In the genomic region with DNA sequence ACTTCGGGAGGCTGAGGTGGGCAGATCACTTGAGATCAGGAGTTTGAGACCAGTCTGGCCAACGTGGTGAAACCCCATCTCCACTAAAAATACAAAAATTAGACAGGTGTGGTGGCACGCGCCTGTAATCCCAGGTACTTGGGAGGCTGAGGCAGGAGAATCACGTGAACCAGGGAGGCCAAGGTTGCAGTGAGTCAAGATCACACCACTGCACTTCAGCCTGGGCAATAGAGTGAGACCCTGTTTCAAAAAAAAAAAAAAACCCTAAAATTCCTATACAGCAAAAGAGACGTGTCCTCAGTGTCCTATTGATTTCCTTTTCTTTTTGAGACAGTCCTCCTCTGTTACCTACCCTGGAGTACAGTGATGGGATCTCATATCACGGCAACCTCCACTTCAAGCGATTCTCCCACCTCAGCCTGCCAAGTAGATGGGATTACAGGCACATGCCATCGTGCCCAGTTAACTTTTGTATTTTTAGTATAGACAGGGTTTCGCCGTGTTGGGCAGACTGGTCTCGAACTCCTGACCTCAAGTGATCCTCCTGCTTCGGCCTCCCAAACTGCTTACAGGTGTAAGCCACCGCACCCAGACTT, we compare ENCODE assay signal across 7 cellular contexts. TPM values are rescaled to one million over a fixed set of nuclear protein-coding genes. Genes with fewer than 3 reads are reported as not detected.
DNase-seq lines count a peak whose midpoint lies in the region; ATAC-seq, FAIRE-seq and TF ChIP-seq lines count a peak whose summit lies in the region.
"Not testable (repeated sequence)": the region's sequence is repeated elsewhere in the genome, so short reads cannot be mapped to it uniquely, and the experiment has no call there.

No MANE protein-coding gene starts in this region.

- not testable (repeated sequence) for H2BK5ac ChIP-seq in neuronal stem cell (ENCODE audit: low read length)

- not testable (repeated sequence) for H3K4me1 Mint-ChIP-seq in T-helper 17 cell; progenitor cell of endocrine pancreas (ENCODE audit: low read depth)

- not testable (repeated sequence) for H3K18ac ChIP-seq in neuronal stem cell (ENCODE audit: low read length)

- not testable (repeated sequence) for TF ChIP-seq CTCF in HEK293 (tag by site-specific recombination; IDR thresholded peaks at IDR 0.05); K562 (IDR thresholded peaks at IDR 0.05 in 2 of 3, conservative IDR thresholded peaks at IDR 0.05 in 1 of 3; ENCODE audit: insufficient read depth in 2 of 3, low read depth in 1 of 3, low read length in 3 of 3); HepG2 (CRISPR knock-in tag; IDR thresholded peaks at IDR 0.05); progenitor cell of endocrine pancreas (IDR thresholded peaks at IDR 0.05; ENCODE audit: unreplicated experiment)

- CTCF ChIA-PET in HEK293 (lab: Yijun Ruan, JAX) (interaction anchor here (0.6 kb wide), 1 partner anchor 27 kb away, joined by 3 read pairs; no protein-coding TSS in a partner anchor), K562 (lab: Yijun Ruan, JAX; ENCODE audit: low intra/inter-chr PET ratio) (interaction anchor here (0.6 kb wide), 1 partner anchor 127 kb away, joined by 3 read pairs; no protein-coding TSS in a partner anchor)
- CTCF ChIA-PET in HepG2 (lab: Yijun Ruan, JAX; ENCODE audit: low intra/inter-chr PET ratio, low total read pairs): not testable (repeated sequence)

- not testable (repeated sequence) for H3K4ac ChIP-seq in neuronal stem cell (ENCODE audit: low read length)

- not testable (repeated sequence) for H3K9me1 ChIP-seq in K562 (ENCODE audit: control insufficient read depth, insufficient read depth, low read length)

- not testable (repeated sequence) for H2AK5ac ChIP-seq in neuronal stem cell (ENCODE audit: low read depth, low read length)

- not testable (repeated sequence) for TF ChIP-seq POLR2A in K562 (conservative IDR thresholded peaks at IDR 0.05); HepG2 (IDR thresholded peaks at IDR 0.05; ENCODE audit: insufficient read depth in 1 of 2, low read depth in 2 of 2, low read length in 2 of 2)

- H4K20me1 ChIP-seq in K562 (replicated peaks; ENCODE audit: control insufficient read depth, insufficient read depth, low read length); HepG2 (ENCODE audit: insufficient read depth, low read length): not testable (repeated sequence)

- not testable (repeated sequence) for H2BK15ac ChIP-seq in neuronal stem cell (ENCODE audit: low read length)

- not testable (repeated sequence) for H3K4me1 ChIP-seq in HEK293 (ENCODE audit: control insufficient read depth, insufficient read depth, low read length); HepG2 (ENCODE audit: insufficient read depth, low read length); neuronal stem cell (ENCODE audit: control insufficient read depth in 2 of 2, insufficient read depth in 1 of 2, low read depth in 1 of 2, low read length in 2 of 2)
- H3K4me1 ChIP-seq in K562 (replicated peaks in 1 of 2; ENCODE audit: control insufficient read depth in 2 of 2, insufficient read depth in 2 of 2, low read length in 2 of 2): peaks cover 16 to 21% of the 10 kb centered on the region in 2 experiments

- H2AFZ ChIP-seq in K562 (ENCODE audit: low read depth, low read length); HepG2 (ENCODE audit: low read length); neuronal stem cell (ENCODE audit: low read length): not testable (repeated sequence)

- not testable (repeated sequence) for H3K23ac ChIP-seq in neuronal stem cell (ENCODE audit: low read depth, low read length, poor library complexity)

- intact Hi-C loops in K562 (cut with micrococcal nuclease); HepG2 (cut with micrococcal nuclease; ENCODE audit: unreplicated experiment): not testable (repeated sequence)

- H3K9me3 Mint-ChIP-seq in progenitor cell of endocrine pancreas (ENCODE audit: low read depth): not testable (repeated sequence)

- not testable (repeated sequence) for H3K9me3 ChIP-seq in HEK293 (ENCODE audit: control insufficient read depth, insufficient read depth, low read depth, low read length); T-helper 17 cell (ENCODE audit: control insufficient read depth, low read length, poor library complexity, severe bottlenecking); K562 (replicated peaks; ENCODE audit: control insufficient read depth, insufficient read depth, low read depth, low read length); HepG2 (ENCODE audit: low read length); neuronal stem cell (replicated peaks in 1 of 2; ENCODE audit: control insufficient read depth in 2 of 2, insufficient read depth in 1 of 2, low read depth in 1 of 2, low read length in 2 of 2)

- H3K27ac Mint-ChIP-seq in T-helper 17 cell (peak overlapping the region; percentile 62), progenitor cell of endocrine pancreas (peak overlapping the region; percentile 69)

- H4K91ac ChIP-seq in neuronal stem cell (ENCODE audit: low read depth, low read length, poor library complexity): not testable (repeated sequence)

- not testable (repeated sequence) for H2BK120ac ChIP-seq in neuronal stem cell (ENCODE audit: low read depth, low read length)

- H3K36me3 Mint-ChIP-seq in T-helper 17 cell (ENCODE audit: low read depth); progenitor cell of endocrine pancreas (ENCODE audit: insufficient read depth): not testable (repeated sequence)

- BruUV-seq in K562 (replicated peaks; lab: Mats Ljungman, UMichigan); HepG2 (replicated peaks; lab: Mats Ljungman, UMichigan): not testable (repeated sequence)

- 94% methylated on average over 14 of the region's 14 CpGs for WGBS in K562 (ENCODE audit: insufficient coverage, low coverage, missing lambda C conversion rate)
- WGBS in HepG2 (ENCODE audit: low lambda C conversion rate): 95% methylated on average over 14 of the region's 14 CpGs
- no CpG with 5 or more reads among the region's 14 CpGs for WGBS in neuronal stem cell (ENCODE audit: extremely low coverage in 2 of 2, insufficient read length in 2 of 2, insufficient replicate concordance in 1 of 2), 2 donors

- H3K79me2 ChIP-seq in K562 (ENCODE audit: control insufficient read depth, insufficient read depth, low read length): peaks cover 92% of the 10 kb centered on the region
- peaks cover 27% of the 10 kb centered on the region for H3K79me2 ChIP-seq in HepG2 (ENCODE audit: insufficient read depth, low read length)

- not testable (repeated sequence) for H3K4me3 ChIP-seq in HEK293 (ENCODE audit: low read depth, low read length); K562; HepG2 (replicated peaks in 1 of 3; ENCODE audit: insufficient read depth in 1 of 3, low read depth in 2 of 3, low read length in 3 of 3); neuronal stem cell (ENCODE audit: low read length in 2 of 2)

- not testable (repeated sequence) for H3K27me3 Mint-ChIP-seq in T-helper 17 cell, progenitor cell of endocrine pancreas

- POLR2A ChIA-PET in HEK293 (lab: Yijun Ruan, JAX); HepG2 (lab: Yijun Ruan, JAX): not testable (repeated sequence)
- POLR2A ChIA-PET in K562 (lab: Yijun Ruan, JAX): interaction anchor here (1.0 kb wide), 1 partner anchor 14 kb away, joined by 3 read pairs; no protein-coding TSS in a partner anchor

- DNase-seq in T-helper 17 cell; K562 (ENCODE audit: extremely low read depth in 1 of 4, low spot score in 3 of 4); HepG2 (ENCODE audit: low spot score); neuronal stem cell (ENCODE audit: low spot score); progenitor cell of endocrine pancreas (ENCODE audit: low spot score, unreplicated experiment): not testable (repeated sequence)
- DNase-seq in islet precursor cell: peak; percentile 48

- H4K8ac ChIP-seq in neuronal stem cell (ENCODE audit: low read depth, low read length): peak overlapping the region; percentile 43

- not testable (repeated sequence) for H3K27ac ChIP-seq in HEK293 (ENCODE audit: extremely low read depth, low read depth, low read length); K562 (ENCODE audit: extremely low read depth, low read depth, low read length); HepG2 (ENCODE audit: extremely low read length, insufficient read depth, low read length); neuronal stem cell (replicated peaks; ENCODE audit: low read length)

- H3K79me1 ChIP-seq in neuronal stem cell (ENCODE audit: low read depth, low read length): not testable (repeated sequence)

- not testable (repeated sequence) for H3K36me3 ChIP-seq in HEK293 (ENCODE audit: control insufficient read depth in 2 of 2, insufficient read depth in 1 of 2, low read length in 2 of 2); HepG2 (replicated peaks in 1 of 2; ENCODE audit: control insufficient read depth in 1 of 2, insufficient read depth in 2 of 2, low read length in 2 of 2)
- H3K36me3 ChIP-seq in K562 (ENCODE audit: control insufficient read depth, insufficient read depth, low read length) (peaks cover 43% of the 10 kb centered on the region), neuronal stem cell (replicated peaks in 1 of 2; ENCODE audit: control insufficient read depth in 2 of 2, insufficient read depth in 2 of 2, low read length in 2 of 2) (peaks cover 2 to 14% of the 10 kb centered on the region in 2 donors)

- not testable (repeated sequence) for FAIRE-seq in K562 (lab: Jason Lieb, UNC); HepG2 (lab: Jason Lieb, UNC)

- not testable (repeated sequence) for H3K9ac ChIP-seq in K562 (ENCODE audit: insufficient read depth in 1 of 2, low read depth in 2 of 2, low read length in 2 of 2); HepG2 (ENCODE audit: insufficient read depth, low read depth, low read length); neuronal stem cell (ENCODE audit: low read depth, low read length, poor library complexity)

- not testable (repeated sequence) for H3K14ac ChIP-seq in neuronal stem cell (ENCODE audit: low read length)

- not testable (repeated sequence) for H3K4me2 ChIP-seq in K562 (ENCODE audit: insufficient read depth, low read length); HepG2 (ENCODE audit: low read depth, low read length); neuronal stem cell (ENCODE audit: insufficient read depth, low read length, poor library complexity, severe bottlenecking)

- in situ Hi-C loops in K562 (cut with MboI); HepG2 (cut with HindIII; ENCODE audit: extremely low pct_ligation_motif_present, low pct_unique_long_range_greater_than_20kb): not testable (repeated sequence)

- TF ChIP-seq RAD21 in K562 (CRISPR knock-in tag; conservative IDR thresholded peaks at IDR 0.05 in 1 of 2, IDR thresholded peaks at IDR 0.05 in 1 of 2); HepG2 (CRISPR knock-in tag; IDR thresholded peaks at IDR 0.05): not testable (repeated sequence)

- H3K4me3 Mint-ChIP-seq in T-helper 17 cell; progenitor cell of endocrine pancreas (ENCODE audit: low read depth): not testable (repeated sequence)

- ATAC-seq in T-helper 17 cell, K562, HepG2: not testable (repeated sequence)

- not testable (repeated sequence) for H2BK12ac ChIP-seq in neuronal stem cell (ENCODE audit: low read length)

- not testable (repeated sequence) for H3K27me3 ChIP-seq in K562 (ENCODE audit: control insufficient read depth in 2 of 2, insufficient read depth in 2 of 2, low read length in 2 of 2); HepG2 (ENCODE audit: control insufficient read depth in 1 of 2, insufficient read depth in 2 of 2, low read length in 2 of 2); neuronal stem cell (ENCODE audit: control insufficient read depth in 3 of 3, insufficient read depth in 3 of 3, low read depth in 1 of 3, low read length in 3 of 3)

- TF ChIP-seq EP300 in K562 (IDR thresholded peaks at IDR 0.05; ENCODE audit: low read length); HepG2 (IDR thresholded peaks at IDR 0.05; ENCODE audit: low read depth in 2 of 2, low read length in 2 of 2); HepG2 (CRISPR knock-in tag; IDR thresholded peaks at IDR 0.05; ENCODE audit: borderline replicate concordance): not testable (repeated sequence)

RNA-seq across cellular contexts. Expression of gene FAM222B, which starts 47.6 kb away (rescaled TPM):
- total RNA-seq in T-helper 17 cell (10 to 100 TPM; 18.3 to 22.6 TPM), K562 (2014; rRNA removed) (7.4 and 14.0 TPM in 2 replicates), K562 (2014; rRNA removed; fragmentation: Illumina TruSeq; extraction: Trizol) (7.5 and 8.5 TPM in 2 replicates), K562 (2015; rRNA removed; fragmentation: Illumina TruSeq; extraction: Trizol) (8.5 TPM in 2 replicates), K562 (2021) (31.1 and 32.9 TPM in 2 replicates), HepG2 (2016; rRNA removed; fragmentation: Illumina TruSeq; extraction: Trizol) (3.5 and 4.7 TPM in 2 replicates), progenitor cell of endocrine pancreas (48.9 and 58.7 TPM in 2 replicates)
- 115 and 118 TPM in 2 replicates for total RNA-seq in K562 (2011; cell fraction: chromatin; rRNA removed; ENCODE audit: low replicate concordance)
- 34.0 and 45.9 TPM in 2 replicates for total RNA-seq in K562 (2011; cell fraction: nucleolus; rRNA removed)
- 86.2 and 134 TPM in 2 replicates for total RNA-seq in K562 (2011; cell fraction: nucleoplasm; rRNA removed)
- polyA plus RNA-seq in K562 (2011; rRNA removed) (7.3 and 8.3 TPM in 2 replicates), K562 (2014; fragmentation: Illumina TruSeq; extraction: Trizol) (34.5 and 34.6 TPM in 2 replicates), K562 (2014; fragmentation: Nextera tagmentation; extraction: Ambion mirVana) (1 to 10 TPM; 4.0 to 6.7 TPM), K562 (2014; rRNA removed) (10.9 TPM in 2 replicates), HepG2 (2011; rRNA removed) (7.3 TPM in 2 replicates)
- 11.9 and 18.3 TPM in 2 replicates for polyA plus RNA-seq in K562 (2011; cell fraction: cytosol; rRNA removed)
- polyA plus RNA-seq in K562 (2011; cell fraction: nucleus; rRNA removed): 10.0 and 18.6 TPM in 2 replicates
- 21.1 and 26.3 TPM in 2 replicates for polyA plus RNA-seq in K562 (2012)
- 17.9 and 18.4 TPM in 2 replicates for polyA minus RNA-seq in K562 (2011; rRNA and poly(A)+ RNA removed)
- 20.8 and 24.7 TPM in 2 replicates for polyA minus RNA-seq in K562 (2011; cell fraction: cytosol; rRNA and poly(A)+ RNA removed)
- 7.1 and 7.9 TPM in 2 replicates for polyA minus RNA-seq in K562 (2011; cell fraction: nucleus; rRNA and poly(A)+ RNA removed)
- total RNA-seq in HepG2 (2016; cell fraction: cytosol; rRNA removed; fragmentation: Illumina TruSeq; extraction: Trizol; ENCODE audit: low read depth): 1.7 and 2.5 TPM in 2 replicates
- total RNA-seq in HepG2 (2016; cell fraction: insoluble cytoplasmic fraction; rRNA removed; fragmentation: Illumina TruSeq; extraction: Trizol): 2.9 and 3.4 TPM in 2 replicates
- 7.9 and 9.0 TPM in 2 replicates for total RNA-seq in HepG2 (2016; cell fraction: membrane; rRNA removed; fragmentation: Illumina TruSeq; extraction: Trizol)
- 2.9 and 4.4 TPM in 2 replicates for total RNA-seq in HepG2 (2016; cell fraction: nucleus; rRNA removed; fragmentation: Illumina TruSeq; extraction: Trizol)
- polyA plus RNA-seq in HepG2 (2011; cell fraction: cytosol; rRNA removed): 8.0 and 8.4 TPM in 2 replicates
- polyA plus RNA-seq in HepG2 (2011; cell fraction: nucleus; rRNA removed): 11.3 and 13.9 TPM in 2 replicates
- polyA plus RNA-seq in HepG2 (2012): 9.8 and 13.0 TPM in 2 replicates
- polyA plus RNA-seq in HepG2 (2016; cell fraction: cytosol; fragmentation: Illumina TruSeq; extraction: Trizol; ENCODE audit: low read depth): 4.0 and 4.6 TPM in 2 replicates
- polyA plus RNA-seq in HepG2 (2016; cell fraction: insoluble cytoplasmic fraction; fragmentation: Illumina TruSeq; extraction: Trizol; ENCODE audit: low read depth): 9.3 and 13.6 TPM in 2 replicates
- polyA plus RNA-seq in HepG2 (2016; cell fraction: membrane; fragmentation: Illumina TruSeq; extraction: Trizol; ENCODE audit: low read depth): 14.0 and 18.6 TPM in 2 replicates
- 10.1 and 11.0 TPM in 2 replicates for polyA plus RNA-seq in HepG2 (2016; cell fraction: nucleus; fragmentation: Illumina TruSeq; extraction: Trizol; ENCODE audit: insufficient read depth, low read depth)
- 14.1 and 27.8 TPM in 2 replicates for polyA minus RNA-seq in HepG2 (2011; rRNA and poly(A)+ RNA removed; ENCODE audit: low replicate concordance)
- polyA minus RNA-seq in HepG2 (2011; cell fraction: cytosol; rRNA and poly(A)+ RNA removed): 12.3 and 12.7 TPM in 2 replicates
- polyA minus RNA-seq in HepG2 (2011; cell fraction: nucleus; rRNA and poly(A)+ RNA removed): 12.6 and 12.8 TPM in 2 replicates
- polyA plus RNA-seq in neuronal stem cell (2013, experiment 1 of 2): 38.0 TPM
- polyA plus RNA-seq in neuronal stem cell (2013, experiment 2 of 2): 37.2 TPM

RNA-seq across cellular contexts. Expression of gene TRAF4, which starts 51.1 kb away (rescaled TPM):
- total RNA-seq in T-helper 17 cell (100 to 1,000 TPM; 326 to 362 TPM), K562 (2014; rRNA removed) (75.4 and 112 TPM in 2 replicates), K562 (2014; rRNA removed; fragmentation: Illumina TruSeq; extraction: Trizol) (23.6 and 32.0 TPM in 2 replicates), K562 (2015; rRNA removed; fragmentation: Illumina TruSeq; extraction: Trizol) (45.6 and 52.6 TPM in 2 replicates), K562 (2021) (147 and 156 TPM in 2 replicates), HepG2 (2016; rRNA removed; fragmentation: Illumina TruSeq; extraction: Trizol) (56.6 and 89.9 TPM in 2 replicates), progenitor cell of endocrine pancreas (254 and 260 TPM in 2 replicates)
- 164 and 626 TPM in 2 replicates for total RNA-seq in K562 (2011; cell fraction: chromatin; rRNA removed; ENCODE audit: low replicate concordance)
- total RNA-seq in K562 (2011; cell fraction: nucleolus; rRNA removed): 558 and 573 TPM in 2 replicates
- 242 and 260 TPM in 2 replicates for total RNA-seq in K562 (2011; cell fraction: nucleoplasm; rRNA removed)
- polyA plus RNA-seq in K562 (2011; rRNA removed) (72.4 and 96.6 TPM in 2 replicates), K562 (2014; fragmentation: Illumina TruSeq; extraction: Trizol) (85.4 and 87.7 TPM in 2 replicates), K562 (2014; fragmentation: Nextera tagmentation; extraction: Ambion mirVana) (1 to 10 TPM; 2.4 to 5.0 TPM), K562 (2014; rRNA removed) (108 and 121 TPM in 2 replicates), HepG2 (2011; rRNA removed) (86.0 and 108 TPM in 2 replicates)
- polyA plus RNA-seq in K562 (2011; cell fraction: cytosol; rRNA removed): 87.1 and 180 TPM in 2 replicates
- 335 and 714 TPM in 2 replicates for polyA plus RNA-seq in K562 (2011; cell fraction: nucleus; rRNA removed)
- 70.3 and 95.8 TPM in 2 replicates for polyA plus RNA-seq in K562 (2012)
- polyA minus RNA-seq in K562 (2011; rRNA and poly(A)+ RNA removed): 26.9 and 43.6 TPM in 2 replicates
- 67.1 and 85.3 TPM in 2 replicates for polyA minus RNA-seq in K562 (2011; cell fraction: cytosol; rRNA and poly(A)+ RNA removed)
- polyA minus RNA-seq in K562 (2011; cell fraction: nucleus; rRNA and poly(A)+ RNA removed): 145 and 253 TPM in 2 replicates
- total RNA-seq in HepG2 (2016; cell fraction: cytosol; rRNA removed; fragmentation: Illumina TruSeq; extraction: Trizol; ENCODE audit: low read depth): 106 and 119 TPM in 2 replicates
- 49.2 and 95.4 TPM in 2 replicates for total RNA-seq in HepG2 (2016; cell fraction: insoluble cytoplasmic fraction; rRNA removed; fragmentation: Illumina TruSeq; extraction: Trizol)
- 159 and 170 TPM in 2 replicates for total RNA-seq in HepG2 (2016; cell fraction: membrane; rRNA removed; fragmentation: Illumina TruSeq; extraction: Trizol)
- 106 and 121 TPM in 2 replicates for total RNA-seq in HepG2 (2016; cell fraction: nucleus; rRNA removed; fragmentation: Illumina TruSeq; extraction: Trizol)
- polyA plus RNA-seq in HepG2 (2011; cell fraction: cytosol; rRNA removed): 63.5 and 85.7 TPM in 2 replicates
- polyA plus RNA-seq in HepG2 (2011; cell fraction: nucleus; rRNA removed): 436 and 553 TPM in 2 replicates
- polyA plus RNA-seq in HepG2 (2012): 35.8 and 50.8 TPM in 2 replicates
- polyA plus RNA-seq in HepG2 (2016; cell fraction: cytosol; fragmentation: Illumina TruSeq; extraction: Trizol; ENCODE audit: low read depth): 89.5 and 97.9 TPM in 2 replicates
- 56.9 and 70.9 TPM in 2 replicates for polyA plus RNA-seq in HepG2 (2016; cell fraction: insoluble cytoplasmic fraction; fragmentation: Illumina TruSeq; extraction: Trizol; ENCODE audit: low read depth)
- polyA plus RNA-seq in HepG2 (2016; cell fraction: membrane; fragmentation: Illumina TruSeq; extraction: Trizol; ENCODE audit: low read depth): 144 TPM in 2 replicates
- 269 and 270 TPM in 2 replicates for polyA plus RNA-seq in HepG2 (2016; cell fraction: nucleus; fragmentation: Illumina TruSeq; extraction: Trizol; ENCODE audit: insufficient read depth, low read depth)
- 250 and 264 TPM in 2 replicates for polyA minus RNA-seq in HepG2 (2011; rRNA and poly(A)+ RNA removed; ENCODE audit: low replicate concordance)
- polyA minus RNA-seq in HepG2 (2011; cell fraction: cytosol; rRNA and poly(A)+ RNA removed): 43.5 and 58.9 TPM in 2 replicates
- 197 TPM in 2 replicates for polyA minus RNA-seq in HepG2 (2011; cell fraction: nucleus; rRNA and poly(A)+ RNA removed)
- 107 TPM for polyA plus RNA-seq in neuronal stem cell (2013, experiment 1 of 2)
- 106 TPM for polyA plus RNA-seq in neuronal stem cell (2013, experiment 2 of 2)

RNA-seq across cellular contexts. Expression of gene ERAL1, which starts 59.9 kb away (rescaled TPM):
- total RNA-seq in T-helper 17 cell: 10 to 100 TPM; 19.0 to 20.5 TPM
- total RNA-seq in K562 (2011; cell fraction: chromatin; rRNA removed; ENCODE audit: low replicate concordance): 47.5 and 136 TPM in 2 replicates
- 90.7 and 91.3 TPM in 2 replicates for total RNA-seq in K562 (2011; cell fraction: nucleolus; rRNA removed)
- 66.9 and 68.4 TPM in 2 replicates for total RNA-seq in K562 (2011; cell fraction: nucleoplasm; rRNA removed)
- 65.2 and 82.2 TPM in 2 replicates for total RNA-seq in K562 (2014; rRNA removed)
- total RNA-seq in K562 (2014; rRNA removed; fragmentation: Illumina TruSeq; extraction: Trizol): 35.9 and 37.5 TPM in 2 replicates
- total RNA-seq in K562 (2015; rRNA removed; fragmentation: Illumina TruSeq; extraction: Trizol): 42.2 and 44.8 TPM in 2 replicates
- 97.5 and 98.3 TPM in 2 replicates for total RNA-seq in K562 (2021)
- polyA plus RNA-seq in K562 (2011; rRNA removed): 123 and 132 TPM in 2 replicates
- 145 and 255 TPM in 2 replicates for polyA plus RNA-seq in K562 (2011; cell fraction: cytosol; rRNA removed)
- 106 and 137 TPM in 2 replicates for polyA plus RNA-seq in K562 (2011; cell fraction: nucleus; rRNA removed)
- polyA plus RNA-seq in K562 (2012): 90.4 and 103 TPM in 2 replicates
- 143 and 149 TPM in 2 replicates for polyA plus RNA-seq in K562 (2014; fragmentation: Illumina TruSeq; extraction: Trizol)
- 100 to 1,000 TPM; 306 to 351 TPM for polyA plus RNA-seq in K562 (2014; fragmentation: Nextera tagmentation; extraction: Ambion mirVana)
- polyA plus RNA-seq in K562 (2014; rRNA removed): 106 and 135 TPM in 2 replicates
- 74.6 and 135 TPM in 2 replicates for polyA minus RNA-seq in K562 (2011; rRNA and poly(A)+ RNA removed)
- polyA minus RNA-seq in K562 (2011; cell fraction: cytosol; rRNA and poly(A)+ RNA removed): 72.4 and 111 TPM in 2 replicates
- polyA minus RNA-seq in K562 (2011; cell fraction: nucleus; rRNA and poly(A)+ RNA removed): 45.1 and 67.7 TPM in 2 replicates
- total RNA-seq in HepG2 (2016; rRNA removed; fragmentation: Illumina TruSeq; extraction: Trizol): 46.9 and 50.7 TPM in 2 replicates
- total RNA-seq in HepG2 (2016; cell fraction: cytosol; rRNA removed; fragmentation: Illumina TruSeq; extraction: Trizol; ENCODE audit: low read depth): 8.5 and 10.0 TPM in 2 replicates
- total RNA-seq in HepG2 (2016; cell fraction: insoluble cytoplasmic fraction; rRNA removed; fragmentation: Illumina TruSeq; extraction: Trizol): 48.8 and 50.6 TPM in 2 replicates
- 17.1 and 19.7 TPM in 2 replicates for total RNA-seq in HepG2 (2016; cell fraction: membrane; rRNA removed; fragmentation: Illumina TruSeq; extraction: Trizol)
- total RNA-seq in HepG2 (2016; cell fraction: nucleus; rRNA removed; fragmentation: Illumina TruSeq; extraction: Trizol): 28.7 and 36.3 TPM in 2 replicates
- 72.2 and 73.5 TPM in 2 replicates for polyA plus RNA-seq in HepG2 (2011; rRNA removed)
- polyA plus RNA-seq in HepG2 (2011; cell fraction: cytosol; rRNA removed): 72.3 and 85.9 TPM in 2 replicates
- polyA plus RNA-seq in HepG2 (2011; cell fraction: nucleus; rRNA removed): 55.6 and 60.0 TPM in 2 replicates
- 42.4 and 45.1 TPM in 2 replicates for polyA plus RNA-seq in HepG2 (2012)
- 13.8 and 14.3 TPM in 2 replicates for polyA plus RNA-seq in HepG2 (2016; cell fraction: cytosol; fragmentation: Illumina TruSeq; extraction: Trizol; ENCODE audit: low read depth)
- 78.5 and 84.9 TPM in 2 replicates for polyA plus RNA-seq in HepG2 (2016; cell fraction: insoluble cytoplasmic fraction; fragmentation: Illumina TruSeq; extraction: Trizol; ENCODE audit: low read depth)
- 24.1 and 26.2 TPM in 2 replicates for polyA plus RNA-seq in HepG2 (2016; cell fraction: membrane; fragmentation: Illumina TruSeq; extraction: Trizol; ENCODE audit: low read depth)
- 72.4 and 76.9 TPM in 2 replicates for polyA plus RNA-seq in HepG2 (2016; cell fraction: nucleus; fragmentation: Illumina TruSeq; extraction: Trizol; ENCODE audit: insufficient read depth, low read depth)
- 142 and 176 TPM in 2 replicates for polyA minus RNA-seq in HepG2 (2011; rRNA and poly(A)+ RNA removed; ENCODE audit: low replicate concordance)
- 44.2 and 52.7 TPM in 2 replicates for polyA minus RNA-seq in HepG2 (2011; cell fraction: cytosol; rRNA and poly(A)+ RNA removed)
- 29.7 and 30.6 TPM in 2 replicates for polyA minus RNA-seq in HepG2 (2011; cell fraction: nucleus; rRNA and poly(A)+ RNA removed)
- 36.2 TPM for polyA plus RNA-seq in neuronal stem cell (2013, experiment 1 of 2)
- polyA plus RNA-seq in neuronal stem cell (2013, experiment 2 of 2): 39.5 TPM
- total RNA-seq in progenitor cell of endocrine pancreas: 49.2 and 49.7 TPM in 2 replicates
